ENCODE assay signal across 19 cellular contexts in the genomic region with DNA sequence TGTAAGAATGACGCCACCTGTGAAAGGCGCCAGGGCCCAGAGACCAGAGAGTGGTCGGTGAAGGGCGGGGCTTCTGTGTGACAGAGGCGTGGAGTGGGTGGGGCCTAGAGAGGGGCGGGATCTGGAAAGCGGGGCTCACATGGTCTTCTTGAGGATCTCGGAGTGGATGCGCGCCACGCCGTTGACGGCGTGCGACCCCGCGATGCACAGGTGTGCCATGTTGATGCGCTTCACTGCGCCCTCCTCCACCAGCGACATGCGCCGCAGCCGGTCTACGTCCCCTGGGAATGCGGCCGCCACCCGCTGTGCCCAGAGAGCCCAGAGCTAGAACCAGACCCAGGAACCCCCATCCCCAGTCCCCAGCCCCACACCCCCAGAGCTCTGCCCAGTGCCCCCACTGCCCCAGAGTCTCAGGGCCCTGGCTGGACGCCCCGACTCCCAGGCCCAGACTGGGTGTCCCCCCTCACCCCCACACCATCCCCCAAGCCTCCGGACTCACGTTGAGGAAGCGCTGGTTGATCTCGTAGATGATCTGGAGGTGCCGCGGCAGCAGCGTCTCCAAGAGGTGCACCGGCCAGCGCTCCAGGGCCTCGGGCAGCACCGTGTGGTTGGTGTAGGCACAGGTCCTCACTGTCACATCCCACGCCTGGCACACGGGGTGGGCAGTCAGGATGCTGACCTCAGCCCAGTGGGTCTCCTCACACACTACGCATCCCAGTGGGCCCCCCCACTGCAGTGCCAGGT. TPM values are rescaled to one million over a fixed set of nuclear protein-coding genes. Genes with fewer than 3 reads are reported as not detected.
DNase-seq lines count a peak whose midpoint lies in the region; ATAC-seq, FAIRE-seq and TF ChIP-seq lines count a peak whose summit lies in the region.
"Had no signal": no experiment of that assay in that cellular context is flagged by ENCODE, and none has a peak within 500 bp of the region (broad histone marks: within the 10 kb centered on the region; RNA-seq: fewer than 3 reads in every experiment).

No MANE protein-coding gene starts in this region.

- H4K91ac ChIP-seq in H1 (replicated peaks; ENCODE audit: insufficient read length, low read length) (peak overlapping the region; percentile 80), neuronal stem cell (ENCODE audit: low read depth, low read length, poor library complexity) (no peak overlapping the region)

- TF ChIP-seq EP300 in H1 (IDR thresholded peaks at IDR 0.05; ENCODE audit: borderline replicate concordance in 1 of 2, low read depth in 2 of 2, low read length in 2 of 2): no peak

- H3K36me3 ChIP-seq in right atrium auricular region: peaks cover 13% of the 10 kb centered on the region
- no peaks in the 10 kb centered on the region; a peak in 1 of 8 replicates for H3K36me3 ChIP-seq in H1 (ENCODE audit: control insufficient read depth in 2 of 4, insufficient read depth in 4 of 4, low read length in 3 of 4)
- no peaks in the 10 kb centered on the region for H3K36me3 ChIP-seq in neuronal stem cell (replicated peaks in 1 of 2; ENCODE audit: control insufficient read depth in 2 of 2, insufficient read depth in 2 of 2, low read length in 2 of 2)
- no peaks in the 10 kb centered on the region for H3K36me3 ChIP-seq in upper lobe of right lung

- peak; percentile 20 for DNase-seq in left cardiac atrium
- DNase-seq in right atrium auricular region (ENCODE audit: low spot score): no peak
- no peak for DNase-seq in H1 (ENCODE audit: low read depth in 1 of 2, low spot score in 2 of 2)
- no peak for DNase-seq in neuronal stem cell (ENCODE audit: low spot score)
- DNase-seq in upper lobe of right lung: peak; percentile 63
- no peak for DNase-seq in activated CD4-positive, CD25-positive, alpha-beta regulatory T cell (lab: John Stamatoyannopoulos, UW)
- DNase-seq: DMS79, NCI-H1417, NCI-H1930, NCI-H2171, SHP77 treated with DMSO at 0.1 percent for 48 hours had no signal

- TF ChIP-seq CTCF in right atrium auricular region (IDR thresholded peaks at IDR 0.05) (no peak), H1 (IDR thresholded peaks at IDR 0.05; ENCODE audit: control extremely low read depth in 1 of 3, insufficient read depth in 1 of 3, low read depth in 1 of 3, low read length in 3 of 3) (no peak), upper lobe of right lung (IDR thresholded peaks at IDR 0.05) (no peak)

- peak overlapping the region; percentile 95; the same call in 1 of the 2 replicates for H2BK15ac ChIP-seq in H1 (ENCODE audit: low read length)
- peak overlapping the region; percentile 85 for H2BK15ac ChIP-seq in neuronal stem cell (ENCODE audit: low read length)

- H4K5ac ChIP-seq in H1 (ENCODE audit: insufficient read length, low read depth, low read length): no peak overlapping the region

- no peak overlapping the region for H2BK120ac ChIP-seq in H1 (replicated peaks; ENCODE audit: low read depth, low read length)
- peak overlapping the region; percentile 87 for H2BK120ac ChIP-seq in neuronal stem cell (ENCODE audit: low read depth, low read length)

- no peak overlapping the region for H3K56ac ChIP-seq in H1 (replicated peaks; ENCODE audit: insufficient read length, low read depth, low read length)

- no peaks in the 10 kb centered on the region for H3K79me2 ChIP-seq in H1 (ENCODE audit: control insufficient read depth in 1 of 2, insufficient read depth in 2 of 2, low read length in 2 of 2)

- H3K9ac ChIP-seq in H1 (replicated peaks in 1 of 4; ENCODE audit: extremely low read depth in 1 of 4, low read depth in 3 of 4, low read length in 3 of 4) (no peak overlapping the region), neuronal stem cell (ENCODE audit: low read depth, low read length, poor library complexity) (no peak overlapping the region)

- no peaks in the 10 kb centered on the region for H3K9me3 ChIP-seq in right atrium auricular region
- no peaks in the 10 kb centered on the region for H3K9me3 ChIP-seq in H1 (ENCODE audit: insufficient read depth in 2 of 2, low read depth in 1 of 2, low read length in 1 of 2)
- H3K9me3 ChIP-seq in neuronal stem cell (replicated peaks in 1 of 2; ENCODE audit: control insufficient read depth in 2 of 2, insufficient read depth in 1 of 2, low read depth in 1 of 2, low read length in 2 of 2): no peaks in the 10 kb centered on the region
- no peaks in the 10 kb centered on the region for H3K9me3 ChIP-seq in upper lobe of right lung
- H3K9me3 ChIP-seq: Caco-2 had no signal

- H2BK20ac ChIP-seq in H1 (ENCODE audit: low read length): no peak overlapping the region; the same call in 1 of the 2 replicates

- TF ChIP-seq POLR2A in H1 (IDR thresholded peaks at IDR 0.05; ENCODE audit: control extremely low read depth in 1 of 2, low read depth in 2 of 2, low read length in 2 of 2): no peak

- H3K27me3 ChIP-seq in right atrium auricular region: no peaks in the 10 kb centered on the region
- no peaks in the 10 kb centered on the region for H3K27me3 ChIP-seq in H1 (replicated peaks in 1 of 4; ENCODE audit: control insufficient read depth in 3 of 4, extremely low read depth in 1 of 4, insufficient read depth in 3 of 4, low read length in 3 of 4)
- H3K27me3 ChIP-seq in neuronal stem cell (ENCODE audit: control insufficient read depth in 3 of 3, insufficient read depth in 3 of 3, low read depth in 1 of 3, low read length in 3 of 3): no peaks in the 10 kb centered on the region
- H3K27me3 ChIP-seq in upper lobe of right lung: no peaks in the 10 kb centered on the region

- no peak overlapping the region for H2AFZ ChIP-seq in H1 (ENCODE audit: low read length)
- no peak overlapping the region for H2AFZ ChIP-seq in neuronal stem cell (ENCODE audit: low read length)

- 95% methylated on average over 17 of the region's 43 CpGs; no CpG with 5 or more reads in 1 of the 2 experiments for WGBS in H1 (ENCODE audit: extremely low coverage in 1 of 2, insufficient coverage in 1 of 2, insufficient read length in 1 of 2, insufficient replicate concordance in 2 of 2, low coverage in 1 of 2, low lambda C conversion rate in 2 of 2, missing lambda C conversion rate in 1 of 2), 2 experiments
- WGBS in neuronal stem cell (ENCODE audit: extremely low coverage in 2 of 2, insufficient read length in 2 of 2, insufficient replicate concordance in 1 of 2), 2 donors: no CpG with 5 or more reads among the region's 43 CpGs

- TF ChIP-seq RAD21 in H1 (IDR thresholded peaks at IDR 0.05 in 1 of 2, conservative IDR thresholded peaks at IDR 0.05 in 1 of 2; ENCODE audit: low read depth in 2 of 2, low read length in 2 of 2): no peak

- H3K14ac ChIP-seq in H1 (ENCODE audit: insufficient read length) (no peak overlapping the region), neuronal stem cell (ENCODE audit: low read length) (peak overlapping the region; percentile 21)

- FAIRE-seq in H1 (lab: Jason Lieb, UNC): no peak
- FAIRE-seq: G401.6, GM12892, HepG2 had no signal

- H2BK5ac ChIP-seq in H1 (ENCODE audit: low read depth, low read length) (no peak overlapping the region), neuronal stem cell (ENCODE audit: low read length) (no peak overlapping the region)

- H3K4me1 ChIP-seq in right atrium auricular region: peaks cover 0 to 2% of the 10 kb centered on the region in 2 donors
- H3K4me1 ChIP-seq in H1 (replicated peaks in 1 of 4; ENCODE audit: control insufficient read depth in 3 of 4, insufficient read depth in 4 of 4, low read length in 3 of 4): peaks cover 0 to 8% (median 3%) of the 10 kb centered on the region in 4 experiments; a peak in 4 of 7 replicates
- H3K4me1 ChIP-seq in neuronal stem cell (ENCODE audit: control insufficient read depth in 2 of 2, insufficient read depth in 1 of 2, low read depth in 1 of 2, low read length in 2 of 2): peaks cover 2 to 16% of the 10 kb centered on the region in 2 donors
- H3K4me1 ChIP-seq in upper lobe of right lung: no peaks in the 10 kb centered on the region
- H3K4me1 ChIP-seq: Caco-2 had no signal

- peak overlapping the region; percentile 44; the same call in 1 of the 2 replicates for H2BK12ac ChIP-seq in H1 (ENCODE audit: low read depth, low read length)
- peak overlapping the region; percentile 90 for H2BK12ac ChIP-seq in neuronal stem cell (ENCODE audit: low read length)

- H3K27ac ChIP-seq in right atrium auricular region (no peak overlapping the region), H1 (ENCODE audit: low read depth, low read length) (no peak overlapping the region), neuronal stem cell (replicated peaks; ENCODE audit: low read length) (no peak overlapping the region), upper lobe of right lung (no peak overlapping the region)

- no peak overlapping the region for H3K4me3 ChIP-seq in right atrium auricular region
- H3K4me3 ChIP-seq in H1 (ENCODE audit: extremely low read depth in 1 of 4, insufficient read depth in 2 of 4, low read depth in 3 of 4, low read length in 4 of 4): no peak overlapping the region
- no peak overlapping the region for H3K4me3 ChIP-seq in neuronal stem cell (ENCODE audit: low read length in 2 of 2)
- H3K4me3 ChIP-seq in upper lobe of right lung: no peak overlapping the region

- POLR2A ChIA-PET in H1 (lab: Charles Lee; ENCODE audit: partially characterized antibody): interaction anchor here (29.2 to 42.9 kb wide), 2 partner anchors 4 to 12 kb away, joined by 1087 read pairs; a partner anchor contains a TSS

- H4K8ac ChIP-seq in H1 (ENCODE audit: extremely low read depth, insufficient read depth, low read length) (no peak overlapping the region; the same call in 1 of the 2 replicates), neuronal stem cell (ENCODE audit: low read depth, low read length) (no peak overlapping the region)

- H3K4me2 ChIP-seq in H1 (ENCODE audit: insufficient read depth in 1 of 2, low read depth in 2 of 2, low read length in 2 of 2) (no peak overlapping the region), neuronal stem cell (ENCODE audit: insufficient read depth, low read length, poor library complexity, severe bottlenecking) (no peak overlapping the region)

- no peak for ATAC-seq in left cardiac atrium
- ATAC-seq in upper lobe of right lung: no peak
- no peak for ATAC-seq in HG03520 (IDR thresholded peaks at IDR 0.05; ENCODE audit: unreplicated experiment)
- ATAC-seq in HG02884 (IDR thresholded peaks at IDR 0.05; ENCODE audit: unreplicated experiment): no peak
- ATAC-seq: Panc1 had no signal

- H2AK5ac ChIP-seq in H1 (ENCODE audit: low read depth, low read length): 0 out of 2 replicates have a peak overlapping the region, but pooled peaks have one; percentile 5
- H2AK5ac ChIP-seq in neuronal stem cell (ENCODE audit: low read depth, low read length): peak overlapping the region; percentile 90

- intact Hi-C loops in left cardiac atrium (cut with DNase I): no loop called here
- intact Hi-C loops in upper lobe of right lung (cut with DNase I): no loop called here

- H3K4ac ChIP-seq in H1 (replicated peaks; ENCODE audit: insufficient read length, low read depth, low read length) (no peak overlapping the region), neuronal stem cell (ENCODE audit: low read length) (no peak overlapping the region)

- H3K18ac ChIP-seq in H1 (ENCODE audit: extremely low read depth, low read length): no peak overlapping the region
- H3K18ac ChIP-seq in neuronal stem cell (ENCODE audit: low read length): no peak overlapping the region

- no peaks in the 10 kb centered on the region for H3K23me2 ChIP-seq in H1 (ENCODE audit: low read depth, low read length)

- CTCF ChIA-PET in H1 (lab: Charles Lee; ENCODE audit: partially characterized antibody): interaction anchor here (0.9 to 23.7 kb wide), 5 partner anchors 11 to 33 kb away, joined by 3 to 376 read pairs (median 10); a partner anchor contains a TSS

- H3K79me1 ChIP-seq in H1 (ENCODE audit: low read depth, low read length) (no peaks in the 10 kb centered on the region), neuronal stem cell (ENCODE audit: low read depth, low read length) (peaks cover 4% of the 10 kb centered on the region)

- H4K20me1 ChIP-seq in H1 (replicated peaks in 1 of 2; ENCODE audit: control insufficient read depth in 1 of 2, insufficient read depth in 2 of 2, low read length in 2 of 2): no peaks in the 10 kb centered on the region

- H3K23ac ChIP-seq in H1 (ENCODE audit: insufficient read length): no peak overlapping the region
- peak overlapping the region; percentile 65 for H3K23ac ChIP-seq in neuronal stem cell (ENCODE audit: low read depth, low read length, poor library complexity)

RNA-seq across cellular contexts. Expression of a gene that starts 6.2 kb away (rescaled TPM):
- 10 to 100 TPM; 31.3 to 48.6 TPM for total RNA-seq in left cardiac atrium
- total RNA-seq in right atrium auricular region: 10 to 100 TPM; 17.8 to 84.7 TPM
- 9.6 and 9.7 TPM in 2 replicates for total RNA-seq in H1 (2021; fragmentation: NEBNext Ultra II Directional; extraction: Animal tissue kit (Norgen Biotek cat#: 25700))
- polyA plus RNA-seq in H1 (2011; rRNA removed): 10.0 and 15.2 TPM in 2 replicates
- polyA plus RNA-seq in H1 (2011; cell fraction: cytosol; rRNA removed): 10.4 TPM
- 20.9 TPM for polyA plus RNA-seq in H1 (2011; cell fraction: nucleus; rRNA removed)
- polyA plus RNA-seq in H1 (2012, experiment 1 of 2): 9.2 to 15.4 TPM (median 13.0 TPM) in 4 replicates
- 11.5 TPM for polyA plus RNA-seq in H1 (2012, experiment 2 of 2)
- 6.9 TPM for polyA plus RNA-seq in H1 (2013, experiment 1 of 2)
- 6.3 TPM for polyA plus RNA-seq in H1 (2013, experiment 2 of 2)
- 13.2 and 16.4 TPM in 2 replicates for polyA minus RNA-seq in H1 (2011; rRNA and poly(A)+ RNA removed)
- polyA minus RNA-seq in H1 (2011; cell fraction: cytosol; rRNA and poly(A)+ RNA removed): 12.3 TPM
- 5.4 TPM for polyA minus RNA-seq in H1 (2011; cell fraction: nucleus; rRNA and poly(A)+ RNA removed)
- polyA plus RNA-seq in neuronal stem cell (2013, experiment 1 of 2): 1.3 TPM
- polyA plus RNA-seq in neuronal stem cell (2013, experiment 2 of 2): 1.3 TPM
- total RNA-seq in upper lobe of right lung: 2.0 TPM

RNA-seq across cellular contexts. Expression of a gene that starts 9.6 kb away (rescaled TPM):
- 10 to 100 TPM; 25.3 to 37.1 TPM for total RNA-seq in left cardiac atrium
- 10 to 100 TPM; 28.1 to 30.4 TPM for total RNA-seq in right atrium auricular region
- 37.9 and 40.6 TPM in 2 replicates for total RNA-seq in H1 (2021; fragmentation: NEBNext Ultra II Directional; extraction: Animal tissue kit (Norgen Biotek cat#: 25700))
- 45.7 and 50.4 TPM in 2 replicates for polyA plus RNA-seq in H1 (2011; rRNA removed)
- 41.1 TPM for polyA plus RNA-seq in H1 (2011; cell fraction: cytosol; rRNA removed)
- polyA plus RNA-seq in H1 (2011; cell fraction: nucleus; rRNA removed): 127 TPM
- polyA plus RNA-seq in H1 (2012, experiment 1 of 2): 30.1 to 58.0 TPM (median 54.6 TPM) in 4 replicates
- 31.1 TPM for polyA plus RNA-seq in H1 (2012, experiment 2 of 2)
- polyA plus RNA-seq in H1 (2013, experiment 1 of 2): 33.0 TPM
- 34.6 TPM for polyA plus RNA-seq in H1 (2013, experiment 2 of 2)
- 14.8 and 18.9 TPM in 2 replicates for polyA minus RNA-seq in H1 (2011; rRNA and poly(A)+ RNA removed)
- 12.3 TPM for polyA minus RNA-seq in H1 (2011; cell fraction: cytosol; rRNA and poly(A)+ RNA removed)
- 24.8 TPM for polyA minus RNA-seq in H1 (2011; cell fraction: nucleus; rRNA and poly(A)+ RNA removed)
- 1.3 TPM for polyA plus RNA-seq in neuronal stem cell (2013, experiment 1 of 2)
- 1.4 TPM for polyA plus RNA-seq in neuronal stem cell (2013, experiment 2 of 2)
- 27.6 TPM for total RNA-seq in upper lobe of right lung
- total RNA-seq: HepG2, NCI-H460 had no signal

RNA-seq across cellular contexts. Expression of a gene that starts 24.8 kb away (rescaled TPM):
- total RNA-seq in left cardiac atrium: 100 to 1,000 TPM; 154 to 208 TPM
- 100 to 1,000 TPM; 196 to 213 TPM for total RNA-seq in right atrium auricular region
- 353 and 365 TPM in 2 replicates for total RNA-seq in H1 (2021; fragmentation: NEBNext Ultra II Directional; extraction: Animal tissue kit (Norgen Biotek cat#: 25700))
- polyA plus RNA-seq in H1 (2011; rRNA removed): 72.7 and 110 TPM in 2 replicates
- 70.0 TPM for polyA plus RNA-seq in H1 (2011; cell fraction: cytosol; rRNA removed)
- polyA plus RNA-seq in H1 (2011; cell fraction: nucleus; rRNA removed): 197 TPM
- 259 to 328 TPM (median 273 TPM) in 4 replicates for polyA plus RNA-seq in H1 (2012, experiment 1 of 2)
- polyA plus RNA-seq in H1 (2012, experiment 2 of 2): 150 TPM
- 194 TPM for polyA plus RNA-seq in H1 (2013, experiment 1 of 2)
- 181 TPM for polyA plus RNA-seq in H1 (2013, experiment 2 of 2)
- 75.9 and 88.7 TPM in 2 replicates for polyA minus RNA-seq in H1 (2011; rRNA and poly(A)+ RNA removed)
- 107 TPM for polyA minus RNA-seq in H1 (2011; cell fraction: cytosol; rRNA and poly(A)+ RNA removed)
- polyA minus RNA-seq in H1 (2011; cell fraction: nucleus; rRNA and poly(A)+ RNA removed): 210 TPM
- polyA plus RNA-seq in neuronal stem cell (2013, experiment 1 of 2): 214 TPM
- polyA plus RNA-seq in neuronal stem cell (2013, experiment 2 of 2): 215 TPM
- 294 TPM for total RNA-seq in upper lobe of right lung

RNA-seq across cellular contexts. Expression of a gene that starts 30.6 kb away (rescaled TPM):
- total RNA-seq in left cardiac atrium (1 to 10 TPM; 3.9 to 4.0 TPM), right atrium auricular region (1 to 10 TPM in 1 of 2 donors, under 1 TPM in 1; 0.85 to 1.4 TPM), upper lobe of right lung (0.72 TPM)
- total RNA-seq in H1 (2021; fragmentation: NEBNext Ultra II Directional; extraction: Animal tissue kit (Norgen Biotek cat#: 25700)): 11.4 and 11.5 TPM in 2 replicates
- polyA plus RNA-seq in H1 (2011; rRNA removed): 1.3 and 5.7 TPM in 2 replicates
- 2.4 TPM for polyA plus RNA-seq in H1 (2011; cell fraction: cytosol; rRNA removed)
- 7.0 TPM for polyA plus RNA-seq in H1 (2011; cell fraction: nucleus; rRNA removed)
- polyA plus RNA-seq in H1 (2012, experiment 1 of 2): 6.8 to 12.4 TPM (median 9.6 TPM) in 4 replicates
- polyA plus RNA-seq in H1 (2012, experiment 2 of 2): 4.9 TPM
- 11.2 TPM for polyA plus RNA-seq in H1 (2013, experiment 1 of 2)
- polyA plus RNA-seq in H1 (2013, experiment 2 of 2): 12.9 TPM
- polyA minus RNA-seq in H1 (2011; rRNA and poly(A)+ RNA removed): 10.7 and 12.0 TPM in 2 replicates
- 8.7 TPM for polyA minus RNA-seq in H1 (2011; cell fraction: cytosol; rRNA and poly(A)+ RNA removed)
- 10.3 TPM for polyA minus RNA-seq in H1 (2011; cell fraction: nucleus; rRNA and poly(A)+ RNA removed)
- polyA plus RNA-seq in neuronal stem cell (2013, experiment 1 of 2): 33.3 TPM
- 33.6 TPM for polyA plus RNA-seq in neuronal stem cell (2013, experiment 2 of 2)
- total RNA-seq: HepG2 had no signal
- polyA plus RNA-seq: HepG2 had no signal

RNA-seq across cellular contexts. Expression of a gene that starts 49.5 kb away (rescaled TPM):
- 10 to 100 TPM in 1 of 2 donors, 1 to 10 TPM in 1; 10.0 to 10.4 TPM for total RNA-seq in left cardiac atrium
- total RNA-seq in right atrium auricular region: 10 to 100 TPM; 19.4 to 20.4 TPM
- total RNA-seq in H1 (2021; fragmentation: NEBNext Ultra II Directional; extraction: Animal tissue kit (Norgen Biotek cat#: 25700)): 20.7 and 24.0 TPM in 2 replicates
- 20.1 and 25.3 TPM in 2 replicates for polyA plus RNA-seq in H1 (2011; rRNA removed)
- 22.2 TPM for polyA plus RNA-seq in H1 (2011; cell fraction: cytosol; rRNA removed)
- 54.2 TPM for polyA plus RNA-seq in H1 (2011; cell fraction: nucleus; rRNA removed)
- 14.0 to 19.1 TPM (median 15.9 TPM) in 4 replicates for polyA plus RNA-seq in H1 (2012, experiment 1 of 2)
- 12.9 TPM for polyA plus RNA-seq in H1 (2012, experiment 2 of 2)
- polyA plus RNA-seq in H1 (2013, experiment 1 of 2): 11.2 TPM
- polyA plus RNA-seq in H1 (2013, experiment 2 of 2): 12.0 TPM
- polyA minus RNA-seq in H1 (2011; rRNA and poly(A)+ RNA removed): 18.5 and 20.3 TPM in 2 replicates
- polyA minus RNA-seq in H1 (2011; cell fraction: cytosol; rRNA and poly(A)+ RNA removed): 11.0 TPM
- polyA minus RNA-seq in H1 (2011; cell fraction: nucleus; rRNA and poly(A)+ RNA removed): 11.6 TPM
- polyA plus RNA-seq in neuronal stem cell (2013, experiment 1 of 2): 11.1 TPM
- 11.6 TPM for polyA plus RNA-seq in neuronal stem cell (2013, experiment 2 of 2)
- total RNA-seq in upper lobe of right lung: 28.9 TPM

Comparison
In these comparisons a context has a peak if more than half of its experiments do, and no peak if none do; other contexts are left out.
1. DNase-seq: peak in left cardiac atrium (single experiment) and upper lobe of right lung (single experiment); none in right atrium auricular region (single experiment), H1 (0 of 2), neuronal stem cell (single experiment) and activated CD4-positive, CD25-positive, alpha-beta regulatory T cell (0 of 4).